10 cellular contexts compared by ENCODE assay signal in the genomic region with DNA sequence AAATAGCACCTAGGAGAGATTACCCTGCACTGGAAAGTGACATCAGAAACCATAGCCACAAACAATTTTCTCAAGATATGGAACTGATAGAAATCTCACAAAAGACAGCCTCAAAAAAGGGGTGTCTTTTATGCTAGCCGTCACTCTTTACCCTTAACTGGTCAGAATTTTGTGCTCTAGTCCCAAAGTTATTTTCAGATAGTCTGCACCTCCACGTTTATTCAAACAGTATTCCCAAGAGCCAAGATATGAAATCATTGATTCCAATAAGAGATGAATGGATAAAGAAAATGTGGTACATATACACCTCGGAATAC. TPM values are rescaled to one million over a fixed set of nuclear protein-coding genes. Genes with fewer than 3 reads are reported as not detected.
DNase-seq lines count a peak whose midpoint lies in the region; ATAC-seq and TF ChIP-seq lines count a peak whose summit lies in the region.
"Had no signal": no experiment of that assay in that cellular context is flagged by ENCODE, and none has a peak within 500 bp of the region (broad histone marks: within the 10 kb centered on the region; RNA-seq: fewer than 3 reads in every experiment).

No MANE protein-coding gene starts in this region.

- H3K27ac ChIP-seq in trophoblast cell (ENCODE audit: low read depth, low read length), result no peak overlapping the region
- H3K27ac ChIP-seq in ovary, result no peak overlapping the region

- no peak overlapping the region for H3K4ac ChIP-seq in trophoblast cell (ENCODE audit: low read depth, low read length)

- no peaks in the 10 kb centered on the region for H3K9me3 Mint-ChIP-seq in activated T-helper 17 cell treated with anti-CD3 and anti-CD28 coated beads, Interleukin-2, amount 50 U/mL, for 72 hours

- H3K79me2 ChIP-seq in trophoblast cell (ENCODE audit: control insufficient read depth, insufficient read depth, low read length, poor library complexity), result no peaks in the 10 kb centered on the region

- H3K27ac Mint-ChIP-seq in activated T-helper 17 cell treated with anti-CD3 and anti-CD28 coated beads, Interleukin-2, amount 50 U/mL, for 72 hours, result no peak overlapping the region

- no CpG with 5 or more reads among the region's 3 CpGs for WGBS in trophoblast cell (ENCODE audit: extremely low coverage, insufficient coverage, insufficient read length)
- 85 to 93% (median 91%) methylated on average over 3 of the region's 3 CpGs for WGBS in ovary, 3 donors

- no peak overlapping the region for H3K14ac ChIP-seq in trophoblast cell (ENCODE audit: low read length)

- H3K27me3 ChIP-seq in trophoblast cell (ENCODE audit: insufficient read depth, low read length) (no peaks in the 10 kb centered on the region), ovary (no peaks in the 10 kb centered on the region)

- TF ChIP-seq CTCF in ovary (IDR thresholded peaks at IDR 0.05), result no peak

- no peak overlapping the region for H3K4me2 ChIP-seq in trophoblast cell (ENCODE audit: low read length)

- peaks cover 2% of the 10 kb centered on the region for H3K79me1 ChIP-seq in trophoblast cell (ENCODE audit: low read length)

- TF ChIP-seq EP300 in ovary (IDR thresholded peaks at IDR 0.05), result no peak

- no peak overlapping the region for H4K91ac ChIP-seq in trophoblast cell (ENCODE audit: low read depth, low read length)

- no peak overlapping the region for H3K9ac ChIP-seq in trophoblast cell (ENCODE audit: low read length)

- no peak overlapping the region for H2AK5ac ChIP-seq in trophoblast cell (ENCODE audit: low read length)

- H4K8ac ChIP-seq in trophoblast cell (ENCODE audit: low read depth, low read length), result no peak overlapping the region

- intact Hi-C loops in ovary (cut with DNase I), result no loop called here

- H3K18ac ChIP-seq in trophoblast cell (ENCODE audit: low read length), result no peak overlapping the region

- DNase-seq in trophoblast cell (no peak), Ammon's horn (ENCODE audit: low spot score) (no peak), ovary (no peak), KG1 (lab: John Stamatoyannopoulos, UW) (no peak)
- DNase-seq: DND-41, NCI-H226 had no signal

- H3K4me1 Mint-ChIP-seq in activated T-helper 17 cell treated with anti-CD3 and anti-CD28 coated beads, Interleukin-2, amount 50 U/mL, for 72 hours, result peaks cover 4% of the 10 kb centered on the region

- H3K27me3 Mint-ChIP-seq in activated T-helper 17 cell treated with anti-CD3 and anti-CD28 coated beads, Interleukin-2, amount 50 U/mL, for 72 hours, result peaks cover 2% of the 10 kb centered on the region

- H3K4me3 Mint-ChIP-seq in activated T-helper 17 cell treated with anti-CD3 and anti-CD28 coated beads, Interleukin-2, amount 50 U/mL, for 72 hours, result no peak overlapping the region

- H3K4me1 ChIP-seq in trophoblast cell (ENCODE audit: control insufficient read depth in 1 of 2, insufficient read depth in 2 of 2, low read length in 2 of 2) (peaks cover 2 to 3% of the 10 kb centered on the region in 2 experiments), ovary (ENCODE audit: insufficient read depth) (no peaks in the 10 kb centered on the region)

- H2BK12ac ChIP-seq in trophoblast cell (ENCODE audit: low read length), result no peak overlapping the region

- no peak overlapping the region for H3K23ac ChIP-seq in trophoblast cell (ENCODE audit: low read length)

- no peak overlapping the region for H4K12ac ChIP-seq in trophoblast cell (ENCODE audit: low read depth, low read length)

- no peak for TF ChIP-seq POLR2A in ovary (IDR thresholded peaks at IDR 0.05)

- H3K36me3 Mint-ChIP-seq in activated T-helper 17 cell treated with anti-CD3 and anti-CD28 coated beads, Interleukin-2, amount 50 U/mL, for 72 hours (ENCODE audit: low read depth), result no peaks in the 10 kb centered on the region

- H3K4me3 ChIP-seq in trophoblast cell (ENCODE audit: low read depth, low read length), result no peak overlapping the region
- H3K4me3 ChIP-seq in ovary, result no peak overlapping the region

- no peak overlapping the region for H2BK5ac ChIP-seq in trophoblast cell (ENCODE audit: low read depth, low read length, poor library complexity)

- no peak overlapping the region for H2BK120ac ChIP-seq in trophoblast cell (ENCODE audit: insufficient read depth, low read length, poor library complexity)

- H2AFZ ChIP-seq in trophoblast cell (ENCODE audit: insufficient read depth, low read length, poor library complexity), result no peak overlapping the region

- no peaks in the 10 kb centered on the region for H3K36me3 ChIP-seq in trophoblast cell (ENCODE audit: control insufficient read depth in 1 of 2, insufficient read depth in 2 of 2, low read length in 2 of 2)
- no peaks in the 10 kb centered on the region for H3K36me3 ChIP-seq in ovary

- peak; percentile 75 for ATAC-seq in GM18867 (IDR thresholded peaks at IDR 0.05; ENCODE audit: unreplicated experiment)
- peak; percentile 79 for ATAC-seq in GM21526 (IDR thresholded peaks at IDR 0.05; ENCODE audit: low FRiP score, unreplicated experiment)
- ATAC-seq in HG03135 (IDR thresholded peaks at IDR 0.05; ENCODE audit: unreplicated experiment), result peak; percentile 70
- ATAC-seq in activated T-helper 17 cell treated with anti-CD3 and anti-CD28 coated beads, Interleukin-2, amount 50 U/mL, for 72 hours (replicated peaks), result peak; percentile 61

- no peaks in the 10 kb centered on the region for H3K9me3 ChIP-seq in trophoblast cell (ENCODE audit: insufficient read depth, low read depth, low read length)
- H3K9me3 ChIP-seq in ovary, result no peaks in the 10 kb centered on the region

RNA-seq across cellular contexts. Expression of gene PMAIP1, which starts 23.5 kb away (rescaled TPM):
- 10 to 100 TPM; 62.7 to 83.1 TPM for total RNA-seq in activated T-helper 17 cell treated with anti-CD3 and anti-CD28 coated beads, Interleukin-2, amount 50 U/mL, for 72 hours
- 10.2 and 10.3 TPM in 2 replicates for polyA plus RNA-seq in trophoblast cell (2013)
- total RNA-seq in ovary, result 10 to 100 TPM in 1 of 7 donors, 1 to 10 TPM in 2, under 1 TPM in 3, not detected in 1; 0.30 to 11.8 (median 1.8) TPM
- polyA plus RNA-seq in ovary, result under 1 TPM; 0.47 to 0.75 TPM

Comparison
In these comparisons a context has a peak if more than half of its experiments do, and no peak if none do; other contexts are left out.
1. RNA of gene PMAIP1, which starts 23.5 kb away (total RNA-seq): 62.7 to 83.1 TPM in activated T-helper 17 cell treated with anti-CD3 and anti-CD28 coated beads, Interleukin-2, amount 50 U/mL, for 72 hours; 0.30 to 11.8 TPM in ovary; every median in the first group is over 4 times any median in the second.
2. Peak in every context shown above with its lines, with median percentiles within 50 percentile points of each other: ATAC-seq.